ENCODE assay signal across 1 cellular context in the genomic region with DNA sequence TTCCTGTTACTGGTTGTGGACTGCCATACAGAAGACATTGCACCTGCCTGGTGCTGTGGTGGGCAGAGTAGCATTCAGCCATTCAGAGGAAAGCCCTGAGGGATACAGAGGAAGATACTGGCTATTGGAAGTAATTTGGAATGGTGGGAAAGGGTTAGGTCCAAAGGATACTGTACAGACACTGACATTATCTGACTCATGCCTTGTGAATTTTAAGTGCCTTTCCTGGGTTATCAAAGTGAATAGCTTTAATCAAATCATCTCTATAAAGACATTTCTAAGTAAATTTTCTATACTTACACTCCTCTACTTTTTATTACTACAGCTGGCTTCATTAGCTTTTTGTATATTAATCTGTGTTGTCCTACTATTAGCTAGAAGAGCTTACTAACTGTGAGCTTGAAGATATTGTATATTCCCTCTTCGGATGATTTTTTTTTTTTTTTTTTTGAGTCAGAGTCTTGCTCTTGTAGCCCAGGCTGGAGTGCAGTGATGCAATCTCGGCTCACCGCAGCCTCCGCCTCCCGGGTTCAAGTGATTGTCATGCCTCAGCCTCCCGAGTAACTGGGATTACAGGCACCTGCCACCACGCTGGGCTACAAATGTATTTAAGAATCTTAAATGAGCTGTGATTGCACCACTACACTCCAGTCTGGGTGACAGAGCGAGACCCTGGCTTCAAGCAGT.
TF ChIP-seq lines count a peak whose summit lies in the region.

No MANE protein-coding gene starts in this region.

TF ChIP-seq in GM23338, 12 proteins besides CTCF, POLR2A, EP300 and RAD21 (continued from another document):
- TF ChIP-seq, protein P1, sequence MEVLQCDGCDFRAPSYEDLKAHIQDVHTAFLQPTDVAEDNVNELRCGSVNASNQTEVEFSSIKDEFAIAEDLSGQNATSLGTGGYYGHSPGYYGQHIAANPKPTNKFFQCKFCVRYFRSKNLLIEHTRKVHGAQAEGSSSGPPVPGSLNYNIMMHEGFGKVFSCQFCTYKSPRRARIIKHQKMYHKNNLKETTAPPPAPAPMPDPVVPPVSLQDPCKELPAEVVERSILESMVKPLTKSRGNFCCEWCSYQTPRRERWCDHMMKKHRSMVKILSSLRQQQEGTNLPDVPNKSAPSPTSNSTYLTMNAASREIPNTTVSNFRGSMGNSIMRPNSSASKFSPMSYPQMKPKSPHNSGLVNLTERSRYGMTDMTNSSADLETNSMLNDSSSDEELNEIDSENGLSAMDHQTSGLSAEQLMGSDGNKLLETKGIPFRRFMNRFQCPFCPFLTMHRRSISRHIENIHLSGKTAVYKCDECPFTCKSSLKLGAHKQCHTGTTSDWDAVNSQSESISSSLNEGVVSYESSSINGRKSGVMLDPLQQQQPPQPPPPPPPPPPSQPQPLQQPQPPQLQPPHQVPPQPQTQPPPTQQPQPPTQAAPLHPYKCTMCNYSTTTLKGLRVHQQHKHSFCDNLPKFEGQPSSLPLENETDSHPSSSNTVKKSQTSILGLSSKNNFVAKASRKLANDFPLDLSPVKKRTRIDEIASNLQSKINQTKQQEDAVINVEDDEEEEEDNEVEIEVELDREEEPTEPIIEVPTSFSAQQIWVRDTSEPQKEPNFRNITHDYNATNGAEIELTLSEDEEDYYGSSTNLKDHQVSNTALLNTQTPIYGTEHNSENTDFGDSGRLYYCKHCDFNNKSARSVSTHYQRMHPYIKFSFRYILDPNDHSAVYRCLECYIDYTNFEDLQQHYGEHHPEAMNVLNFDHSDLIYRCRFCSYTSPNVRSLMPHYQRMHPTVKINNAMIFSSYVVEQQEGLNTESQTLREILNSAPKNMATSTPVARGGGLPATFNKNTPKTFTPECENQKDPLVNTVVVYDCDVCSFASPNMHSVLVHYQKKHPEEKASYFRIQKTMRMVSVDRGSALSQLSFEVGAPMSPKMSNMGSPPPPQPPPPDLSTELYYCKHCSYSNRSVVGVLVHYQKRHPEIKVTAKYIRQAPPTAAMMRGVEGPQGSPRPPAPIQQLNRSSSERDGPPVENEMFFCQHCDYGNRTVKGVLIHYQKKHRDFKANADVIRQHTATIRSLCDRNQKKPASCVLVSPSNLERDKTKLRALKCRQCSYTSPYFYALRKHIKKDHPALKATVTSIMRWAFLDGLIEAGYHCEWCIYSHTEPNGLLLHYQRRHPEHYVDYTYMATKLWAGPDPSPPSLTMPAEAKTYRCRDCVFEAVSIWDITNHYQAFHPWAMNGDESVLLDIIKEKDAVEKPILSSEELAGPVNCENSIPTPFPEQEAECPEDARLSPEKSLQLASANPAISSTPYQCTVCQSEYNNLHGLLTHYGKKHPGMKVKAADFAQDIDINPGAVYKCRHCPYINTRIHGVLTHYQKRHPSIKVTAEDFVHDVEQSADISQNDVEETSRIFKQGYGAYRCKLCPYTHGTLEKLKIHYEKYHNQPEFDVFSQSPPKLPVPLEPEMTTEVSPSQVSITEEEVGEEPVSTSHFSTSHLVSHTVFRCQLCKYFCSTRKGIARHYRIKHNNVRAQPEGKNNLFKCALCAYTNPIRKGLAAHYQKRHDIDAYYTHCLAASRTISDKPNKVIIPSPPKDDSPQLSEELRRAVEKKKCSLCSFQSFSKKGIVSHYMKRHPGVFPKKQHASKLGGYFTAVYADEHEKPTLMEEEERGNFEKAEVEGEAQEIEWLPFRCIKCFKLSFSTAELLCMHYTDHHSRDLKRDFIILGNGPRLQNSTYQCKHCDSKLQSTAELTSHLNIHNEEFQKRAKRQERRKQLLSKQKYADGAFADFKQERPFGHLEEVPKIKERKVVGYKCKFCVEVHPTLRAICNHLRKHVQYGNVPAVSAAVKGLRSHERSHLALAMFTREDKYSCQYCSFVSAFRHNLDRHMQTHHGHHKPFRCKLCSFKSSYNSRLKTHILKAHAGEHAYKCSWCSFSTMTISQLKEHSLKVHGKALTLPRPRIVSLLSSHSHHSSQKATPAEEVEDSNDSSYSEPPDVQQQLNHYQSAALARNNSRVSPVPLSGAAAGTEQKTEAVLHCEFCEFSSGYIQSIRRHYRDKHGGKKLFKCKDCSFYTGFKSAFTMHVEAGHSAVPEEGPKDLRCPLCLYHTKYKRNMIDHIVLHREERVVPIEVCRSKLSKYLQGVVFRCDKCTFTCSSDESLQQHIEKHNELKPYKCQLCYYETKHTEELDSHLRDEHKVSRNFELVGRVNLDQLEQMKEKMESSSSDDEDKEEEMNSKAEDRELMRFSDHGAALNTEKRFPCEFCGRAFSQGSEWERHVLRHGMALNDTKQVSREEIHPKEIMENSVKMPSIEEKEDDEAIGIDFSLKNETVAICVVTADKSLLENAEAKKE (CRISPR knock-in tag; IDR thresholded peaks at IDR 0.05): no peak
- TF ChIP-seq ZNF114 (CRISPR knock-in tag; IDR thresholded peaks at IDR 0.05): no peak
- TF ChIP-seq, protein P2, sequence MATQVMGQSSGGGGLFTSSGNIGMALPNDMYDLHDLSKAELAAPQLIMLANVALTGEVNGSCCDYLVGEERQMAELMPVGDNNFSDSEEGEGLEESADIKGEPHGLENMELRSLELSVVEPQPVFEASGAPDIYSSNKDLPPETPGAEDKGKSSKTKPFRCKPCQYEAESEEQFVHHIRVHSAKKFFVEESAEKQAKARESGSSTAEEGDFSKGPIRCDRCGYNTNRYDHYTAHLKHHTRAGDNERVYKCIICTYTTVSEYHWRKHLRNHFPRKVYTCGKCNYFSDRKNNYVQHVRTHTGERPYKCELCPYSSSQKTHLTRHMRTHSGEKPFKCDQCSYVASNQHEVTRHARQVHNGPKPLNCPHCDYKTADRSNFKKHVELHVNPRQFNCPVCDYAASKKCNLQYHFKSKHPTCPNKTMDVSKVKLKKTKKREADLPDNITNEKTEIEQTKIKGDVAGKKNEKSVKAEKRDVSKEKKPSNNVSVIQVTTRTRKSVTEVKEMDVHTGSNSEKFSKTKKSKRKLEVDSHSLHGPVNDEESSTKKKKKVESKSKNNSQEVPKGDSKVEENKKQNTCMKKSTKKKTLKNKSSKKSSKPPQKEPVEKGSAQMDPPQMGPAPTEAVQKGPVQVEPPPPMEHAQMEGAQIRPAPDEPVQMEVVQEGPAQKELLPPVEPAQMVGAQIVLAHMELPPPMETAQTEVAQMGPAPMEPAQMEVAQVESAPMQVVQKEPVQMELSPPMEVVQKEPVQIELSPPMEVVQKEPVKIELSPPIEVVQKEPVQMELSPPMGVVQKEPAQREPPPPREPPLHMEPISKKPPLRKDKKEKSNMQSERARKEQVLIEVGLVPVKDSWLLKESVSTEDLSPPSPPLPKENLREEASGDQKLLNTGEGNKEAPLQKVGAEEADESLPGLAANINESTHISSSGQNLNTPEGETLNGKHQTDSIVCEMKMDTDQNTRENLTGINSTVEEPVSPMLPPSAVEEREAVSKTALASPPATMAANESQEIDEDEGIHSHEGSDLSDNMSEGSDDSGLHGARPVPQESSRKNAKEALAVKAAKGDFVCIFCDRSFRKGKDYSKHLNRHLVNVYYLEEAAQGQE (IDR thresholded peaks at IDR 0.05; ENCODE audit: unreplicated experiment): no peak
- TF ChIP-seq, protein P3, sequence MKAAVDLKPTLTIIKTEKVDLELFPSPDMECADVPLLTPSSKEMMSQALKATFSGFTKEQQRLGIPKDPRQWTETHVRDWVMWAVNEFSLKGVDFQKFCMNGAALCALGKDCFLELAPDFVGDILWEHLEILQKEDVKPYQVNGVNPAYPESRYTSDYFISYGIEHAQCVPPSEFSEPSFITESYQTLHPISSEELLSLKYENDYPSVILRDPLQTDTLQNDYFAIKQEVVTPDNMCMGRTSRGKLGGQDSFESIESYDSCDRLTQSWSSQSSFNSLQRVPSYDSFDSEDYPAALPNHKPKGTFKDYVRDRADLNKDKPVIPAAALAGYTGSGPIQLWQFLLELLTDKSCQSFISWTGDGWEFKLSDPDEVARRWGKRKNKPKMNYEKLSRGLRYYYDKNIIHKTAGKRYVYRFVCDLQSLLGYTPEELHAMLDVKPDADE (IDR thresholded peaks at IDR 0.05): no peak
- TF ChIP-seq EZH2 (IDR thresholded peaks at IDR 0.05; ENCODE audit: low read depth, unreplicated experiment): no peak
